ENCODE assay signal across 12 cellular contexts in the genomic region with DNA sequence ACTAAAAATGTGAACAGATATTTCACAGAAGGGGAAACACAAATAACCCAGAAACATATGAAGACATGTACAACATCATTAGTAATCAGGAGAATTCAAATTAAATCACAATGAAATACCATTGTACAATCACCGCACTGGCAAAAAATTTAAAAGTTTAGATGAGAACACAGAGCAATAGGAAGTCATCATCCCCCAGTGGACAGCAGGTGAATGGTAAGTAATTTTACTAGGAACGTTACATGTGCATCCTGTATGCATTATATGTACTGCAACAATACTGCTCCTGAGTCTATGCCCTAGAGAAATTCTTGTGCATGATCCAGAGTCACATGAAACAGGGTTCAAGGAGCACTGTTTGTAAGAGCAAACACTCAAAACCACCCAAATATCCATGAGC.
"Had no signal": no experiment of that assay in that cellular context is flagged by ENCODE, and none has a peak within 500 bp of the region (broad histone marks: within the 10 kb centered on the region; RNA-seq: fewer than 3 reads in every experiment).

No MANE protein-coding gene starts in this region.

- H3K4me3 ChIP-seq: gastroesophageal sphincter, heart right ventricle, lower lobe of right lung, uterus had no signal

- ATAC-seq: gastroesophageal sphincter, heart right ventricle, left colon, lower lobe of right lung had no signal

- H3K4me1 ChIP-seq: gastroesophageal sphincter, heart right ventricle, lower lobe of right lung, uterus had no signal

- H3K27ac ChIP-seq: gastroesophageal sphincter, heart right ventricle, lower lobe of right lung, uterus had no signal

- H3K27me3 ChIP-seq: gastroesophageal sphincter, uterus had no signal

- DNase-seq: activated CD4-positive, CD25-positive, alpha-beta regulatory T cell treated with anti-CD3 and anti-CD28 coated beads, Interleukin-2, amount 50 U/mL, for 72 hours; activated naive CD4-positive, alpha-beta T cell; activated T-cell treated with anti-CD3 and anti-CD28 coated beads for 4 hours; anterior cingulate cortex; heart right ventricle; left colon; lower lobe of right lung; nephron progenitor cell; stimulated activated CD4-positive, alpha-beta T cell treated with anti-CD3 and anti-CD28 coated beads, Interleukin-1b, Interleukin-23, amount 100 ng/mL, for 48 hours; T-helper 9 cell; uterus had no signal

- H3K36me3 ChIP-seq: gastroesophageal sphincter, heart right ventricle, lower lobe of right lung, uterus had no signal

- H3K9me3 ChIP-seq: gastroesophageal sphincter, heart right ventricle, lower lobe of right lung, uterus had no signal
